ENCODE assay signal across 13 cellular contexts in genomic region chr12:101040936-101041335, GRCh38.
"Had no signal": no experiment of that assay in that cellular context is flagged by ENCODE, and none has a peak within 500 bp of the region (broad histone marks: within the 10 kb centered on the region; RNA-seq: fewer than 3 reads in every experiment).

No MANE protein-coding gene starts in this region.

- H3K9me3 ChIP-seq: prostate gland, sigmoid colon had no signal

- DNase-seq: activated CD4-positive, alpha-beta T cell treated with anti-CD3 and anti-CD28 coated beads, Interleukin-2, amount 50 U/mL, for 48 hours; activated naive CD4-positive, alpha-beta T cell treated with Interleukin-2 at 50 U/mL for 16 hours; aorta; dermis blood vessel endothelial cell; endodermal cell; head of caudate nucleus; midbrain; sigmoid colon; stimulated activated CD4-positive, alpha-beta T cell treated with anti-CD3 and anti-CD28 coated beads, Interleukin-12 subunit alpha, Interleukin-12 subunit beta, amount 100 ng/mL, for 4 hours; stimulated activated CD4-positive, alpha-beta T cell treated with anti-CD3 and anti-CD28 coated beads, Interleukin-2, amount 100 ng/mL, for 24 hours had no signal

- H3K4me1 ChIP-seq: prostate gland had no signal

- H3K36me3 ChIP-seq: prostate gland, sigmoid colon had no signal

- H3K4me3 ChIP-seq: prostate gland, sigmoid colon had no signal

- H3K27ac ChIP-seq: sigmoid colon, VCaP had no signal

- ATAC-seq: activated T-helper 17 cell treated with anti-CD3 and anti-CD28 coated beads, Interleukin-2, amount 50 U/mL, for 72 hours had no signal

- H3K27me3 ChIP-seq: sigmoid colon had no signal
